ENCODE assay signal across 8 cellular contexts in genomic region chr4:183444149-183444952, GRCh38. TPM values are rescaled to one million over a fixed set of nuclear protein-coding genes. Genes with fewer than 3 reads are reported as not detected.
DNase-seq lines count a peak whose midpoint lies in the region; ATAC-seq and TF ChIP-seq lines count a peak whose summit lies in the region.

TSS of gene CDKN2AIP (plus strand) at chr4:183444636. CDS start at chr4:183444798, 162 bp downstream.

- peak within 1 kb of the TSS; percentile 98 for H3K27ac ChIP-seq in DND-41 (ENCODE audit: low read length)
- H3K27ac ChIP-seq in KMS-11, result peak within 1 kb of the TSS; percentile 94
- H3K27ac ChIP-seq in Panc1 (ENCODE audit: low read length), result peak within 1 kb of the TSS; percentile 98
- H3K27ac ChIP-seq in esophagus (ENCODE audit: low read depth in 2 of 2, low read length in 1 of 2), result peak within 1 kb of the TSS; percentile 99 to 100
- peak within 1 kb of the TSS; percentile 100 for H3K27ac ChIP-seq in muscle layer of colon (ENCODE audit: low read depth, low read length)

- peak within 1 kb of the TSS; percentile 97 for H3K9ac ChIP-seq in DND-41 (ENCODE audit: low read depth, low read length)
- peak within 1 kb of the TSS; percentile 95 for H3K9ac ChIP-seq in KMS-11
- H3K9ac ChIP-seq in muscle layer of colon (ENCODE audit: low read length), result peak within 1 kb of the TSS; percentile 89

- in situ Hi-C loops in Panc1 (cut with HindIII; ENCODE audit: low pct_unique_long_range_greater_than_20kb, low sequenced_read_pairs), result no loop called here

- H3K79me2 ChIP-seq in DND-41 (ENCODE audit: insufficient read depth, low read length) (peaks cover 56% of the 10 kb centered on the region), KMS-11 (ENCODE audit: insufficient read depth, low read depth) (peaks cover 38% of the 10 kb centered on the region)

- H3K4me2 ChIP-seq in DND-41 (ENCODE audit: insufficient read depth, low read length), result peak within 1 kb of the TSS; percentile 76
- peak within 1 kb of the TSS; percentile 91 for H3K4me2 ChIP-seq in KMS-11

- peaks cover 35% of the 10 kb centered on the region for H3K4me1 ChIP-seq in DND-41 (ENCODE audit: insufficient read depth, low read length)
- H3K4me1 ChIP-seq in KMS-11 (ENCODE audit: low read depth, poor library complexity, severe bottlenecking), result peaks cover 47% of the 10 kb centered on the region
- peaks cover 43% of the 10 kb centered on the region for H3K4me1 ChIP-seq in Panc1 (ENCODE audit: control insufficient read depth, insufficient read depth, low read length)
- H3K4me1 ChIP-seq in esophagus (ENCODE audit: control insufficient read depth in 2 of 2, insufficient read depth in 2 of 2, low read length in 1 of 2), result peaks cover 3 to 4% of the 10 kb centered on the region in 2 donors
- peaks cover 33% of the 10 kb centered on the region for H3K4me1 ChIP-seq in muscle layer of colon (ENCODE audit: insufficient read depth, low read length)

- CTCF ChIA-PET in Panc1 (lab: Charles Lee), result no interaction called here

- no peaks in the 10 kb centered on the region for H3K9me3 ChIP-seq in DND-41 (ENCODE audit: insufficient read depth, low read length, severe bottlenecking)
- no peaks in the 10 kb centered on the region for H3K9me3 ChIP-seq in Panc1 (ENCODE audit: control insufficient read depth, insufficient read depth, low read depth, low read length)
- no peaks in the 10 kb centered on the region for H3K9me3 ChIP-seq in esophagus (ENCODE audit: control insufficient read depth in 2 of 2, insufficient read depth in 1 of 2, low read depth in 1 of 2, low read length in 1 of 2)
- H3K9me3 ChIP-seq in muscle layer of colon (ENCODE audit: low read length), result no peaks in the 10 kb centered on the region

- no peaks in the 10 kb centered on the region for H3K27me3 Mint-ChIP-seq in activated T-cell treated with anti-CD3 and anti-CD28 coated beads, Interleukin-2, amount 50 U/mL, for 4 hours (ENCODE audit: low read depth)

- peak within 1 kb of the TSS; percentile 96 for H3K4me3 Mint-ChIP-seq in activated T-cell treated with anti-CD3 and anti-CD28 coated beads, Interleukin-2, amount 50 U/mL, for 4 hours

- peak within 1 kb of the TSS; percentile 94 for H2AFZ ChIP-seq in DND-41 (ENCODE audit: low read depth, low read length)
- peak within 1 kb of the TSS; percentile 88 for H2AFZ ChIP-seq in KMS-11 (ENCODE audit: low read depth)

- WGBS in esophagus, 2 donors, result 0 to 1% methylated on average over 96 to 101 of the region's 101 CpGs

- peak within 1 kb of the TSS; percentile 67 to 98 for H3K4me3 ChIP-seq in DND-41 (ENCODE audit: low read depth in 1 of 2, low read length in 2 of 2)
- H3K4me3 ChIP-seq in KMS-11 (IDR thresholded peaks at IDR 0.05; ENCODE audit: insufficient read depth, low read depth, low read length), result no peak within 1 kb of the TSS
- peak within 1 kb of the TSS; percentile 78 to 86 for H3K4me3 ChIP-seq in Panc1 (ENCODE audit: low read depth in 2 of 2, low read length in 2 of 2)
- peak within 1 kb of the TSS; percentile 85 to 92 for H3K4me3 ChIP-seq in esophagus (ENCODE audit: low read depth in 1 of 2, low read length in 2 of 2)
- peak within 1 kb of the TSS; percentile 87 to 95 for H3K4me3 ChIP-seq in muscle layer of colon (ENCODE audit: low read depth in 1 of 2, low read length in 2 of 2)

- intact Hi-C loops in Panc1 (cut with micrococcal nuclease; ENCODE audit: unreplicated experiment), result no loop called here

- H3K27me3 ChIP-seq in DND-41 (ENCODE audit: insufficient read depth, low read length, poor library complexity), result no peaks in the 10 kb centered on the region
- H3K27me3 ChIP-seq in KMS-11 (ENCODE audit: insufficient read depth, low read depth), result no peaks in the 10 kb centered on the region
- H3K27me3 ChIP-seq in Panc1 (ENCODE audit: control insufficient read depth, insufficient read depth, low read length), result no peaks in the 10 kb centered on the region
- H3K27me3 ChIP-seq in esophagus (ENCODE audit: control insufficient read depth in 1 of 2, insufficient read depth in 2 of 2, low read length in 2 of 2), result no peaks in the 10 kb centered on the region
- H3K27me3 ChIP-seq in muscle layer of colon (ENCODE audit: control insufficient read depth in 1 of 2, insufficient read depth in 2 of 2, low read length in 2 of 2), result no peaks in the 10 kb centered on the region

- no TSS peak for BruUV-seq in Panc1 (replicated peaks; lab: Mats Ljungman, UMichigan)

- POLR2A ChIA-PET in Panc1 (lab: Charles Lee), result interaction anchor here (0.7 kb wide), 1 partner anchor 10 kb away, joined by 3 read pairs; no protein-coding TSS in a partner anchor

- peaks cover 45% of the 10 kb centered on the region for H3K4me1 Mint-ChIP-seq in activated T-cell treated with anti-CD3 and anti-CD28 coated beads, Interleukin-2, amount 50 U/mL, for 4 hours (ENCODE audit: low read depth)

- TF ChIP-seq CTCF in DND-41 (IDR thresholded peaks at IDR 0.05; ENCODE audit: borderline replicate concordance, extremely low read depth, low read length, poor library complexity, severe bottlenecking) (peak; percentile 1), KMS-11 (conservative IDR thresholded peaks at IDR 0.05; ENCODE audit: low read depth, low read length) (no peak), Panc1 (IDR thresholded peaks at IDR 0.05) (peak; percentile 14; the same call in 1 of the 2 replicates)

- H4K20me1 ChIP-seq in DND-41 (ENCODE audit: insufficient read depth, low read length), result peaks cover 27% of the 10 kb centered on the region
- H4K20me1 ChIP-seq in KMS-11 (ENCODE audit: insufficient read depth), result no peaks in the 10 kb centered on the region

- H3K36me3 ChIP-seq in DND-41 (ENCODE audit: insufficient read depth, low read length), result peaks cover 40% of the 10 kb centered on the region
- H3K36me3 ChIP-seq in KMS-11 (ENCODE audit: insufficient read depth), result peaks cover 23% of the 10 kb centered on the region; the same call in 1 of the 2 replicates
- peaks cover 35% of the 10 kb centered on the region for H3K36me3 ChIP-seq in Panc1 (ENCODE audit: control insufficient read depth, insufficient read depth, low read length)
- H3K36me3 ChIP-seq in esophagus (ENCODE audit: control insufficient read depth in 2 of 2, insufficient read depth in 2 of 2, low read length in 1 of 2), result peaks cover 8 to 12% of the 10 kb centered on the region in 2 donors
- peaks cover 18% of the 10 kb centered on the region for H3K36me3 ChIP-seq in muscle layer of colon (ENCODE audit: insufficient read depth, low read length)

- no peaks in the 10 kb centered on the region for H3K9me3 Mint-ChIP-seq in activated T-cell treated with anti-CD3 and anti-CD28 coated beads, Interleukin-2, amount 50 U/mL, for 4 hours

- ATAC-seq in DND-41 (ENCODE audit: insufficient read depth, low read depth), result peak; percentile 84
- ATAC-seq in GM21786 (IDR thresholded peaks at IDR 0.05; ENCODE audit: unreplicated experiment), result peak; percentile 83
- ATAC-seq in Panc1, result peak; percentile 94
- ATAC-seq in activated T-cell treated with anti-CD3 and anti-CD28 coated beads, Interleukin-2, amount 50 U/mL, for 4 hours, result peak; percentile 86

- peak; percentile 93 for DNase-seq in DND-41
- DNase-seq in Panc1 (ENCODE audit: low read depth, low spot score), result no peak
- DNase-seq in activated T-cell treated with anti-CD3 and anti-CD28 coated beads, Interleukin-2, amount 50 U/mL, for 4 hours, result peak; percentile 92
- DNase-seq in stimulated activated CD8-positive, alpha-beta memory T cell treated with anti-CD3 and anti-CD28 coated beads, Interleukin-7, amount 100 ng/mL, for 24 hours (ENCODE audit: low read depth), result peak; percentile 86

- peaks cover 22% of the 10 kb centered on the region for H3K36me3 Mint-ChIP-seq in activated T-cell treated with anti-CD3 and anti-CD28 coated beads, Interleukin-2, amount 50 U/mL, for 4 hours (ENCODE audit: insufficient read depth)

RNA-seq across cellular contexts. Expression of gene CDKN2AIP, which starts in this region (rescaled TPM):
- 21.1 TPM for total RNA-seq in Panc1 (2021; ENCODE audit: unreplicated experiment)
- 22.8 TPM for polyA plus RNA-seq in Panc1 (2012; ENCODE audit: insufficient read length)
- total RNA-seq in activated T-cell treated with anti-CD3 and anti-CD28 coated beads, Interleukin-2, amount 50 U/mL, for 4 hours, result 10 to 100 TPM; 25.6 to 27.2 (median 26.3) TPM
- 10 to 100 TPM; 18.9 to 20.8 TPM for polyA plus RNA-seq in esophagus
